17 cellular contexts compared by ENCODE assay signal in the genomic region with DNA sequence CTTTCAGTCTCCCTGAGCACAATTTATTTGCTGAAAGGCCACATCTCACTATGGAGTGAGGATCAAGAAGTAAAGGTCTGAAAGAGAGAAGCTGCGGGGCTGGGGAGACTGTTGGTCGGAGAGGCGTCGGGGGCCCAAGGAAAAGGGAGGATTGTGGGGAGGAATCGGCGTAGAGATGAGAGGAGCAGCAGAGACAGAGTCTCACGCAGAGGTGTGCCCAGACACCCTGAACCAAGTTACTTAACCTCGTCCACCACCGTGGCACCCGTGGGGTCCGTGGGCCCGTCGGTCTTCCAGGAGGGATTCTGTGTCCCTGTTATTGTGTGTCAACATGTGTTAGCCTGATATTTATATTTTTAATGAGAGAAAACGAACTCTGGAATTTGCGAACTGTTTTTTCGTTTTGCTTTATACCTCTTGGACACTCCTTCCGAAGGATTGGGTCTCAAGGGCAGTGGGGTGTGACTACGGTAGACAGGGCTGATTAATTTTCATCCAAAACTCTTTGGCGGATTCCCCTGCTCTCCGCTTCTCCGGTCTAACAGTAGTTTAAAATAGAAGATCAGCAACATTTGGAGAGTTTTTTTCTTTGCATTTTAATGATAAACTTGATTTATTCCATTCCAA. TPM values are rescaled to one million over a fixed set of nuclear protein-coding genes. Genes with fewer than 3 reads are reported as not detected.
A peak's percentile ranks its signal among the peaks of the same experiment; 100 is the strongest.
DNase-seq lines count a peak whose midpoint lies in the region; ATAC-seq and TF ChIP-seq lines count a peak whose summit lies in the region.
"Had no signal": no experiment of that assay in that cellular context is flagged by ENCODE, and none has a peak within 500 bp of the region (broad histone marks: within the 10 kb centered on the region; RNA-seq: fewer than 3 reads in every experiment).

No MANE protein-coding gene starts in this region.

- H3K27ac Mint-ChIP-seq in activated naive CD4-positive, alpha-beta T cell treated with anti-CD3 and anti-CD28 coated beads for 36 hours, result no peak overlapping the region

- 87% methylated on average over 21 of the region's 21 CpGs for WGBS in suprapubic skin

- H3K4me3 ChIP-seq in lower lobe of right lung (no peak overlapping the region), suprapubic skin (no peak overlapping the region)

- no peaks in the 10 kb centered on the region for H3K27me3 Mint-ChIP-seq in activated naive CD4-positive, alpha-beta T cell treated with anti-CD3 and anti-CD28 coated beads for 36 hours (ENCODE audit: low read depth)

- H3K4me1 Mint-ChIP-seq in activated naive CD4-positive, alpha-beta T cell treated with anti-CD3 and anti-CD28 coated beads for 36 hours (ENCODE audit: low read depth), result no peaks in the 10 kb centered on the region

- H3K9me3 ChIP-seq in lower lobe of right lung (no peaks in the 10 kb centered on the region), suprapubic skin (no peaks in the 10 kb centered on the region)

- TF ChIP-seq POLR2A in suprapubic skin (IDR thresholded peaks at IDR 0.05), result no peak

- peaks cover 37% of the 10 kb centered on the region for H3K36me3 ChIP-seq in lower lobe of right lung
- peaks cover 23% of the 10 kb centered on the region for H3K36me3 ChIP-seq in suprapubic skin

- TF ChIP-seq CTCF in lower lobe of right lung (IDR thresholded peaks at IDR 0.05), result no peak
- TF ChIP-seq CTCF in suprapubic skin (IDR thresholded peaks at IDR 0.05), result no peak

- in situ Hi-C loops in G401 (cut with HindIII; ENCODE audit: low sequenced_read_pairs), result no loop called here

- no peak for ATAC-seq in lower lobe of right lung
- ATAC-seq: left colon had no signal

- peak; percentile 2 for DNase-seq in activated naive CD4-positive, alpha-beta T cell treated with Interleukin-2 at 50 U/mL for 16 hours
- no peak for DNase-seq in activated naive CD4-positive, alpha-beta T cell treated with anti-CD3 and anti-CD28 coated beads for 36 hours
- DNase-seq in activated CD8-positive, alpha-beta memory T cell treated with anti-CD3 and anti-CD28 coated beads, Interleukin-2, amount 50 U/mL, for 48 hours, result peak; percentile 60
- DNase-seq in lower lobe of right lung, result peak; percentile 50
- DNase-seq in suprapubic skin (ENCODE audit: low spot score in 2 of 2), result peak; percentile 75 to 86
- DNase-seq in NCI-H510A treated with DMSO at 0.1 percent for 48 hours (lab: John Stamatoyannopoulos, UW), result no peak
- no peak for DNase-seq in SIG-M5 (lab: John Stamatoyannopoulos, UW)
- no peak for DNase-seq in G401 (ENCODE audit: low spot score)
- DNase-seq: glutamatergic neuron; left colon; NCI-H2171 treated with DMSO at 0.1 percent for 48 hours; stimulated activated CD4-positive, alpha-beta T cell treated with anti-CD3 and anti-CD28 coated beads, Interleukin-4, amount 100 ng/mL, for 1 hour; stimulated activated naive CD4-positive, alpha-beta T cell treated with Interleukin-2 at 50 U/mL for 16 hours; T-helper 1 cell had no signal

- H3K4me3 Mint-ChIP-seq in activated naive CD4-positive, alpha-beta T cell treated with anti-CD3 and anti-CD28 coated beads for 36 hours, result no peak overlapping the region

- H3K9me3 Mint-ChIP-seq in activated naive CD4-positive, alpha-beta T cell treated with anti-CD3 and anti-CD28 coated beads for 36 hours, result no peaks in the 10 kb centered on the region

- H3K27me3 ChIP-seq in lower lobe of right lung (ENCODE audit: low read depth) (no peaks in the 10 kb centered on the region), suprapubic skin (no peaks in the 10 kb centered on the region)

- CTCF ChIA-PET in activated naive CD4-positive, alpha-beta T cell treated with anti-CD3 and anti-CD28 coated beads for 36 hours (lab: Charles Lee), result interaction anchor here (0.6 to 1.9 kb wide), 3 partner anchors 9 to 334 kb away, joined by 3 to 8 read pairs (median 3); no protein-coding TSS in a partner anchor

- peaks cover 14% of the 10 kb centered on the region for H3K4me1 ChIP-seq in lower lobe of right lung
- H3K4me1 ChIP-seq in suprapubic skin, result peaks cover 19% of the 10 kb centered on the region

- H3K36me3 Mint-ChIP-seq in activated naive CD4-positive, alpha-beta T cell treated with anti-CD3 and anti-CD28 coated beads for 36 hours (ENCODE audit: low read depth), result no peaks in the 10 kb centered on the region

- TF ChIP-seq EP300 in suprapubic skin (IDR thresholded peaks at IDR 0.05), result no peak

- intact Hi-C loops in activated naive CD4-positive, alpha-beta T cell treated with anti-CD3 and anti-CD28 coated beads for 36 hours (cut with micrococcal nuclease), result no loop called here
- intact Hi-C loops in lower lobe of right lung (cut with DNase I), result no loop called here

- H3K27ac ChIP-seq in lower lobe of right lung (no peak overlapping the region), suprapubic skin (no peak overlapping the region)
- H3K27ac ChIP-seq: HL-60, parathyroid adenoma had no signal

RNA-seq across cellular contexts. Expression of a gene that starts 3.9 kb away (rescaled TPM):
- total RNA-seq in activated naive CD4-positive, alpha-beta T cell treated with anti-CD3 and anti-CD28 coated beads for 36 hours, result 1 to 10 TPM; 1.6 to 1.9 TPM
- 35.3 TPM for total RNA-seq in lower lobe of right lung
- 10 to 100 TPM; 12.9 to 49.1 (median 23.8) TPM for total RNA-seq in suprapubic skin
- total RNA-seq in G401 (2014; rRNA removed; shearing (Covaris generic)), result 10.3 and 27.6 TPM in 2 replicates

RNA-seq across cellular contexts. Expression of a gene that starts 49.5 kb away (rescaled TPM):
- total RNA-seq in activated naive CD4-positive, alpha-beta T cell treated with anti-CD3 and anti-CD28 coated beads for 36 hours, result 1,000 to 10,000 TPM; 1,341 to 1,386 TPM
- total RNA-seq in lower lobe of right lung, result 6,803 TPM
- under 1 TPM; under 0.01 TPM for total RNA-seq in suprapubic skin
- total RNA-seq in G401 (2014; rRNA removed; shearing (Covaris generic)), result not detected in 2 replicates
- total RNA-seq: M059J had no signal

Comparison
In these comparisons a context has a peak if more than half of its experiments do, and no peak if none do; other contexts are left out.
1. DNase-seq: peak in activated naive CD4-positive, alpha-beta T cell treated with Interleukin-2 at 50 U/mL for 16 hours (single experiment), activated CD8-positive, alpha-beta memory T cell treated with anti-CD3 and anti-CD28 coated beads, Interleukin-2, amount 50 U/mL, for 48 hours (single experiment), lower lobe of right lung (single experiment) and suprapubic skin (2 of 2); none in activated naive CD4-positive, alpha-beta T cell treated with anti-CD3 and anti-CD28 coated beads for 36 hours (single experiment), NCI-H510A treated with DMSO at 0.1 percent for 48 hours (single experiment), SIG-M5 (single experiment) and G401 (single experiment).
2. RNA of a gene that starts 49.5 kb away (total RNA-seq): 6,803 TPM in lower lobe of right lung (single experiment) and 1,341 to 1,386 TPM in activated naive CD4-positive, alpha-beta T cell treated with anti-CD3 and anti-CD28 coated beads for 36 hours; under 0.01 TPM in suprapubic skin and not detected in G401; every median in the first group is over 1,000 times any median in the second.